In genomic region chr2:137261858-137262585, GRCh38 we compare ENCODE assay signal across 25 cellular contexts.
DNase-seq lines count a peak whose midpoint lies in the region; ATAC-seq, FAIRE-seq and TF ChIP-seq lines count a peak whose summit lies in the region.
"Had no signal": no experiment of that assay in that cellular context is flagged by ENCODE, and none has a peak within 500 bp of the region (broad histone marks: within the 10 kb centered on the region; RNA-seq: fewer than 3 reads in every experiment).

No MANE protein-coding gene starts in this region.

- no CpG with 5 or more reads among the region's 3 CpGs for whole genome bisulfite sequencing in H9 (ENCODE audit: extremely low coverage, insufficient read length, low lambda C conversion rate)
- 59% methylated on average over 3 of the region's 3 CpGs; no CpG with 5 or more reads in 1 of the 2 experiments for WGBS in H1 (ENCODE audit: extremely low coverage in 1 of 2, insufficient coverage in 1 of 2, insufficient read length in 1 of 2, insufficient replicate concordance in 2 of 2, low coverage in 1 of 2, low lambda C conversion rate in 2 of 2, missing lambda C conversion rate in 1 of 2), 2 experiments
- 89 to 91% methylated on average over 3 of the region's 3 CpGs for WGBS in aorta, 2 donors

- H3K9me3 ChIP-seq in H9 (ENCODE audit: control insufficient read depth, low read depth, low read length): no peaks in the 10 kb centered on the region
- no peaks in the 10 kb centered on the region for H3K9me3 ChIP-seq in HUES6 (ENCODE audit: control insufficient read depth, insufficient read depth, low read depth, low read length)
- H3K9me3 ChIP-seq in H1 (ENCODE audit: insufficient read depth in 2 of 2, low read depth in 1 of 2, low read length in 1 of 2): no peaks in the 10 kb centered on the region
- no peaks in the 10 kb centered on the region for H3K9me3 ChIP-seq in iPS-20b (ENCODE audit: insufficient read depth, low read depth, low read length)
- no peaks in the 10 kb centered on the region for H3K9me3 ChIP-seq in Peyer's patch
- no peaks in the 10 kb centered on the region for H3K9me3 ChIP-seq in aorta (ENCODE audit: control insufficient read depth, low read length)
- H3K9me3 ChIP-seq: BE2C had no signal

- H3K23ac ChIP-seq in H9 (ENCODE audit: insufficient read length, low read depth, low read length) (no peak overlapping the region), H1 (ENCODE audit: insufficient read length) (no peak overlapping the region)

- H3T11ph ChIP-seq in H9 (ENCODE audit: low read length): no peak overlapping the region

- TF ChIP-seq RAD21 in H1 (IDR thresholded peaks at IDR 0.05 in 1 of 2, conservative IDR thresholded peaks at IDR 0.05 in 1 of 2; ENCODE audit: low read depth in 2 of 2, low read length in 2 of 2): no peak

- POLR2A ChIA-PET in H1 (lab: Charles Lee; ENCODE audit: partially characterized antibody): interaction anchor here (1.5 kb wide), 1 partner anchor 10 kb away, joined by 3 read pairs; no protein-coding TSS in a partner anchor

- peaks cover 30 to 35% of the 10 kb centered on the region in 2 experiments for H3K4me1 Mint-ChIP-seq in H9
- H3K4me1 Mint-ChIP-seq: CD4-positive, CD25-positive, alpha-beta regulatory T cell; CD8-positive, alpha-beta memory T cell had no signal

- peak overlapping the region; percentile 51 for H3K4me2 ChIP-seq in H9 (ENCODE audit: insufficient read depth, insufficient read length, low read length)
- peak overlapping the region; percentile 50 to 59 for H3K4me2 ChIP-seq in H1 (ENCODE audit: insufficient read depth in 1 of 2, low read depth in 2 of 2, low read length in 2 of 2)

- CTCF ChIA-PET in H1 (lab: Charles Lee; ENCODE audit: partially characterized antibody): interaction anchor here (0.6 to 1.4 kb wide), 3 partner anchors 12 to 278 kb away, joined by 3 to 6 read pairs (median 3); no protein-coding TSS in a partner anchor

- H3K27me3 ChIP-seq in H9 (ENCODE audit: insufficient read depth, low read length): no peaks in the 10 kb centered on the region
- no peaks in the 10 kb centered on the region for H3K27me3 ChIP-seq in HUES6 (ENCODE audit: control insufficient read depth, insufficient read depth, low read length)
- H3K27me3 ChIP-seq in H1 (replicated peaks in 1 of 4; ENCODE audit: control insufficient read depth in 3 of 4, extremely low read depth in 1 of 4, insufficient read depth in 3 of 4, low read length in 3 of 4): no peaks in the 10 kb centered on the region
- no peaks in the 10 kb centered on the region for H3K27me3 ChIP-seq in iPS-20b (ENCODE audit: insufficient read depth, low read length)
- H3K27me3 ChIP-seq in Peyer's patch: no peaks in the 10 kb centered on the region
- H3K27me3 ChIP-seq in aorta (ENCODE audit: control insufficient read depth in 1 of 2, insufficient read depth in 2 of 2, low read length in 1 of 2): no peaks in the 10 kb centered on the region
- H3K27me3 ChIP-seq: BE2C had no signal

- H3K36me3 Mint-ChIP-seq in H9 (ENCODE audit: insufficient read depth in 1 of 3, low read depth in 3 of 3): no peaks in the 10 kb centered on the region; a peak in 1 of 7 replicates
- H3K36me3 Mint-ChIP-seq: CD4-positive, CD25-positive, alpha-beta regulatory T cell; CD8-positive, alpha-beta memory T cell had no signal

- H3K4ac ChIP-seq in H9 (ENCODE audit: low read depth, low read length) (no peak overlapping the region), H1 (replicated peaks; ENCODE audit: insufficient read length, low read depth, low read length) (no peak overlapping the region)

- no peak overlapping the region for H3K18ac ChIP-seq in H9 (ENCODE audit: insufficient read length, low read depth, low read length)
- H3K18ac ChIP-seq in H1 (ENCODE audit: extremely low read depth, low read length): no peak overlapping the region

- TF ChIP-seq EP300 in H1 (IDR thresholded peaks at IDR 0.05; ENCODE audit: borderline replicate concordance in 1 of 2, low read depth in 2 of 2, low read length in 2 of 2): no peak

- no peaks in the 10 kb centered on the region for H3K27me3 Mint-ChIP-seq in H9 (ENCODE audit: low read depth)
- H3K27me3 Mint-ChIP-seq: CD4-positive, CD25-positive, alpha-beta regulatory T cell; CD8-positive, alpha-beta memory T cell had no signal

- H3K4me3 Mint-ChIP-seq in H9: peak overlapping the region; percentile 7 to 21; a peak in 2 of 5 replicates
- H3K4me3 Mint-ChIP-seq: CD4-positive, CD25-positive, alpha-beta regulatory T cell; CD8-positive, alpha-beta memory T cell; HFFc6 had no signal

- H3K56ac ChIP-seq in H9 (ENCODE audit: insufficient read length, low read depth, low read length) (no peak overlapping the region), H1 (replicated peaks; ENCODE audit: insufficient read length, low read depth, low read length) (no peak overlapping the region)

- H4K5ac ChIP-seq in H9 (ENCODE audit: insufficient read length, low read depth, low read length) (no peak overlapping the region), H1 (ENCODE audit: insufficient read length, low read depth, low read length) (peak overlapping the region; percentile 66)

- H3K9ac ChIP-seq in H9 (ENCODE audit: extremely low read depth, insufficient read length, low read length): no peak overlapping the region
- H3K9ac ChIP-seq in HUES6 (ENCODE audit: low read length): no peak overlapping the region
- no peak overlapping the region for H3K9ac ChIP-seq in H1 (replicated peaks in 1 of 4; ENCODE audit: extremely low read depth in 1 of 4, low read depth in 3 of 4, low read length in 3 of 4)
- H3K9ac ChIP-seq in iPS-20b (ENCODE audit: low read depth, low read length): peak overlapping the region; percentile 14; the same call in 1 of the 2 replicates

- H3K4me3 ChIP-seq in HUES6 (ENCODE audit: low read depth, low read length): peak overlapping the region; percentile 29
- peak overlapping the region in 1 of 4 experiments; percentile 44; a peak in 2 of 8 replicates for H3K4me3 ChIP-seq in H1 (ENCODE audit: extremely low read depth in 1 of 4, insufficient read depth in 2 of 4, low read depth in 3 of 4, low read length in 4 of 4)
- H3K4me3 ChIP-seq in iPS-20b (ENCODE audit: low read length): peak overlapping the region; percentile 50; the same call in 1 of the 2 replicates
- H3K4me3 ChIP-seq in Peyer's patch: no peak overlapping the region
- H3K4me3 ChIP-seq in aorta (ENCODE audit: low read length in 2 of 2): no peak overlapping the region
- H3K4me3 ChIP-seq: GM12878 had no signal

- H3K14ac ChIP-seq in H9 (ENCODE audit: insufficient read depth, low read length) (no peak overlapping the region), H1 (ENCODE audit: insufficient read length) (no peak overlapping the region)

- H2AFZ ChIP-seq in H9 (ENCODE audit: low read length) (no peak overlapping the region), H1 (ENCODE audit: low read length) (no peak overlapping the region)

- DNase-seq in H9: no peak
- DNase-seq in H1 (ENCODE audit: low read depth in 1 of 2, low spot score in 2 of 2): no peak
- DNase-seq in Peyer's patch: no peak
- no peak for DNase-seq in aorta
- no peak for DNase-seq in nucleus accumbens (lab: John Stamatoyannopoulos, UW)
- DNase-seq: ACHN; BE2C; C1 segment of cervical spinal cord; CD4-positive, CD25-positive, alpha-beta regulatory T cell; CD8-positive, alpha-beta memory T cell; COR-L47; DMS 273 treated with DMSO at 0.1 percent for 48 hours; DMS53; DND-41; EL; HFFc6 had no signal

- intact Hi-C loops in aorta (cut with DNase I): no loop called here

- H2AK5ac ChIP-seq in H9 (ENCODE audit: insufficient read length, low read length): no peak overlapping the region
- no peak overlapping the region for H2AK5ac ChIP-seq in H1 (ENCODE audit: low read depth, low read length)

- H3K79me2 ChIP-seq in H9 (ENCODE audit: insufficient read depth, low read length): no peaks in the 10 kb centered on the region
- H3K79me2 ChIP-seq in H1 (ENCODE audit: control insufficient read depth in 1 of 2, insufficient read depth in 2 of 2, low read length in 2 of 2): no peaks in the 10 kb centered on the region

- H2BK12ac ChIP-seq in H9 (ENCODE audit: insufficient read length, low read depth, low read length) (no peak overlapping the region), H1 (ENCODE audit: low read depth, low read length) (peak overlapping the region; percentile 53; the same call in 1 of the 2 replicates)

- peak overlapping the region; percentile 22 for H3K27ac ChIP-seq in H9 (ENCODE audit: insufficient read length, low read depth, low read length)
- H3K27ac ChIP-seq in HUES6 (ENCODE audit: low read depth, low read length): peak overlapping the region; percentile 75
- no peak overlapping the region for H3K27ac ChIP-seq in H1 (ENCODE audit: low read depth, low read length)
- H3K27ac ChIP-seq in iPS-20b (ENCODE audit: low read length): no peak overlapping the region
- H3K27ac ChIP-seq in Peyer's patch: no peak overlapping the region
- no peak overlapping the region for H3K27ac ChIP-seq in aorta (ENCODE audit: low read depth in 1 of 2, low read length in 2 of 2)

- no peaks in the 10 kb centered on the region; a peak in 2 of 5 replicates for H3K9me3 Mint-ChIP-seq in H9
- H3K9me3 Mint-ChIP-seq: HFFc6 had no signal

- H4K20me1 ChIP-seq in H9 (ENCODE audit: control insufficient read depth, insufficient read depth, insufficient read length) (no peaks in the 10 kb centered on the region), H1 (replicated peaks in 1 of 2; ENCODE audit: control insufficient read depth in 1 of 2, insufficient read depth in 2 of 2, low read length in 2 of 2) (no peaks in the 10 kb centered on the region)

- ATAC-seq in aorta (ENCODE audit: low FRiP score) (no peak), HG03097 (IDR thresholded peaks at IDR 0.05; ENCODE audit: low FRiP score, unreplicated experiment) (no peak)
- ATAC-seq: GM12878, HCT116 had no signal

- H4K91ac ChIP-seq in H9 (ENCODE audit: insufficient read length, low read depth, low read length): no peak overlapping the region
- H4K91ac ChIP-seq in H1 (replicated peaks; ENCODE audit: insufficient read length, low read length): peak overlapping the region; percentile 72

- H4K8ac ChIP-seq in H9 (replicated peaks; ENCODE audit: insufficient read length, low read depth, low read length): no peak overlapping the region
- H4K8ac ChIP-seq in H1 (ENCODE audit: extremely low read depth, insufficient read depth, low read length): no peak overlapping the region

- no peak for TF ChIP-seq POLR2A in H1 (IDR thresholded peaks at IDR 0.05; ENCODE audit: control extremely low read depth in 1 of 2, low read depth in 2 of 2, low read length in 2 of 2)
- TF ChIP-seq POLR2A in Peyer's patch (IDR thresholded peaks at IDR 0.05): no peak

- peak overlapping the region in 2 of 3 experiments; percentile 94; a peak in 4 of 7 replicates for H3K27ac Mint-ChIP-seq in H9
- H3K27ac Mint-ChIP-seq: CD4-positive, CD25-positive, alpha-beta regulatory T cell; CD8-positive, alpha-beta memory T cell; HFFc6 had no signal

- H2BK15ac ChIP-seq in H9 (ENCODE audit: low read depth, low read length) (no peak overlapping the region), H1 (ENCODE audit: low read length) (no peak overlapping the region)

- TF ChIP-seq CTCF in H9 (conservative IDR thresholded peaks at IDR 0.05): no peak
- no peak for TF ChIP-seq CTCF in H1 (IDR thresholded peaks at IDR 0.05; ENCODE audit: control extremely low read depth in 1 of 3, insufficient read depth in 1 of 3, low read depth in 1 of 3, low read length in 3 of 3)
- no peak for TF ChIP-seq CTCF in Peyer's patch (IDR thresholded peaks at IDR 0.05)

- H3K4me1 ChIP-seq in H9 (ENCODE audit: insufficient read depth, low read length) (no peaks in the 10 kb centered on the region; the same call in 1 of the 2 replicates), HUES6 (ENCODE audit: control insufficient read depth, insufficient read depth, low read length) (peaks cover 30% of the 10 kb centered on the region), H1 (replicated peaks in 1 of 4; ENCODE audit: control insufficient read depth in 3 of 4, insufficient read depth in 4 of 4, low read length in 3 of 4) (peaks cover 0 to 13% (median 3%) of the 10 kb centered on the region in 4 experiments; a peak in 3 of 7 replicates), iPS-20b (ENCODE audit: insufficient read depth, low read length) (peaks cover 22% of the 10 kb centered on the region; the same call in 1 of the 2 replicates), Peyer's patch (no peaks in the 10 kb centered on the region), aorta (ENCODE audit: control insufficient read depth in 1 of 2, insufficient read depth in 2 of 2, low read length in 2 of 2) (no peaks in the 10 kb centered on the region)
- H3K4me1 ChIP-seq: BE2C had no signal

- H2BK120ac ChIP-seq in H9 (ENCODE audit: low read depth, low read length, poor library complexity, severe bottlenecking) (no peak overlapping the region), H1 (replicated peaks; ENCODE audit: low read depth, low read length) (peak overlapping the region; percentile 41)

- no peak for FAIRE-seq in H1 (lab: Jason Lieb, UNC)
- FAIRE-seq: A204.1, GM12878, GM19239, H54, HTR-8/SVneo had no signal

- H2BK20ac ChIP-seq in H9 (ENCODE audit: low read depth, low read length, poor library complexity, severe bottlenecking) (no peak overlapping the region), H1 (ENCODE audit: low read length) (0 out of 2 replicates have a peak overlapping the region, but pooled peaks have one; percentile 13)

- H3K23me2 ChIP-seq in H9 (ENCODE audit: insufficient read length, low read depth, low read length, poor library complexity, severe bottlenecking) (no peaks in the 10 kb centered on the region), H1 (ENCODE audit: low read depth, low read length) (no peaks in the 10 kb centered on the region)

- H3K36me3 ChIP-seq in HUES6 (ENCODE audit: control insufficient read depth, insufficient read depth, low read length) (no peaks in the 10 kb centered on the region), H1 (ENCODE audit: control insufficient read depth in 2 of 4, insufficient read depth in 4 of 4, low read length in 3 of 4) (no peaks in the 10 kb centered on the region), iPS-20b (ENCODE audit: insufficient read depth, low read depth, low read length) (no peaks in the 10 kb centered on the region), Peyer's patch (no peaks in the 10 kb centered on the region), aorta (ENCODE audit: control insufficient read depth in 1 of 2, insufficient read depth in 2 of 2, low read length in 1 of 2) (no peaks in the 10 kb centered on the region)
- H3K36me3 ChIP-seq: BE2C had no signal

- no peaks in the 10 kb centered on the region for H3K79me1 ChIP-seq in H9 (ENCODE audit: insufficient read depth, low read depth, low read length, poor library complexity, severe bottlenecking)
- no peaks in the 10 kb centered on the region for H3K79me1 ChIP-seq in H1 (ENCODE audit: low read depth, low read length)

- H2BK5ac ChIP-seq in H9 (ENCODE audit: insufficient read length, low read length) (no peak overlapping the region), H1 (ENCODE audit: low read depth, low read length) (peak overlapping the region; percentile 76; the same call in 1 of the 2 replicates)

Comparison
In these comparisons a context has a peak if more than half of its experiments do, and no peak if none do; other contexts are left out.
1. H3K27ac ChIP-seq: peak in H9 (single experiment) and HUES6 (single experiment); none in H1 (single experiment), iPS-20b (single experiment), Peyer's patch (0 of 4) and aorta (0 of 2).
2. H3K4me3 ChIP-seq: peak in HUES6 (single experiment) and iPS-20b (single experiment); none in Peyer's patch (0 of 4) and aorta (0 of 2).